ENCODE assay signal across 8 cellular contexts in the genomic region with DNA sequence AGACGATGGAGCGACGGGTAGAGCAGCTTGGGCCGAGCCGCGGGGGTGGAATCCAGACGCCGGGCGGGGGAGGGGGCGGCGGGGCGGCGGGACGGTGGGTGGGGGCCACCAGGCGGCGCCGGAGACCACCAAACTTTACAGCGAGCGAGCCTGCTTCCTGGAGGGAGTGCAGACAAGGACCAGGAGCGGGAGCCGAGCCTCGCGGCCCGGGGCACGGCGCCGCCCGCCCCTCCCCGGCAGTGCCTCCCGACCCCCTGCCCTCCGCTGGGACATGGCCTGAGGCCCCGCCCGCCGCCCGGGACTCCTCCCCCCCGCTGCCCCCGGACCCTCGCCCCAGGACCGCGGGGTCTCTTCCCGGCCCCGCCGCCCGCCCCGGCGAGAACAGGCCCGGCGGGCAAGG. TPM values are rescaled to one million over a fixed set of nuclear protein-coding genes. Genes with fewer than 3 reads are reported as not detected.
DNase-seq lines count a peak whose midpoint lies in the region; ATAC-seq, FAIRE-seq and TF ChIP-seq lines count a peak whose summit lies in the region.
"Not testable (repeated sequence)": the region's sequence is repeated elsewhere in the genome, so short reads cannot be mapped to it uniquely, and the experiment has no call there.

No MANE protein-coding gene starts in this region.

- not testable (repeated sequence) for H2AFZ ChIP-seq in K562 (ENCODE audit: low read depth, low read length); trophoblast cell (ENCODE audit: insufficient read depth, low read length, poor library complexity)

- POLR2A ChIA-PET in K562 (lab: Yijun Ruan, JAX), result not testable (repeated sequence)

- DNase-seq in NCI-H1105 (lab: John Stamatoyannopoulos, UW) (peak; percentile 7), K562 (ENCODE audit: extremely low read depth in 1 of 4, low spot score in 3 of 4) (peak in 1 of 4 experiments; percentile 38), right cardiac atrium (peak; percentile 62 to 88 (median 86)), trophoblast cell (peak in 1 of 2 donors; percentile 29)
- not testable (repeated sequence) for DNase-seq in tibial nerve (ENCODE audit: low spot score in 2 of 2)

- H3K4me2 ChIP-seq in K562 (ENCODE audit: insufficient read depth, low read length) (peak overlapping the region; percentile 82; the same call in 1 of the 2 replicates), trophoblast cell (ENCODE audit: low read length) (peak overlapping the region; percentile 59)

- intact Hi-C loops in K562 (cut with micrococcal nuclease); right cardiac atrium (cut with DNase I): not testable (repeated sequence)

- not testable (repeated sequence) for TF ChIP-seq EP300 in K562 (IDR thresholded peaks at IDR 0.05; ENCODE audit: low read length); tibial nerve (IDR thresholded peaks at IDR 0.05)

- BruUV-seq in K562 (replicated peaks; lab: Mats Ljungman, UMichigan), result not testable (repeated sequence)

- no CpG with 5 or more reads among the region's 48 CpGs for WGBS in K562 (ENCODE audit: insufficient coverage, low coverage, missing lambda C conversion rate)
- under 1% methylated on average over 28 of the region's 48 CpGs for WGBS in right cardiac atrium
- no CpG with 5 or more reads among the region's 48 CpGs for WGBS in trophoblast cell (ENCODE audit: extremely low coverage, insufficient coverage, insufficient read length)
- WGBS in tibial nerve, 2 donors, result 0% methylated on average over 3 to 5 of the region's 48 CpGs

- H4K8ac ChIP-seq in trophoblast cell (ENCODE audit: low read depth, low read length), result not testable (repeated sequence)

- H3K27ac ChIP-seq in K562 (ENCODE audit: extremely low read depth, low read depth, low read length), result not testable (repeated sequence)
- H3K27ac ChIP-seq in right cardiac atrium (ENCODE audit: low read length), result peak overlapping the region; percentile 60
- peak overlapping the region; percentile 32 for H3K27ac ChIP-seq in trophoblast cell (ENCODE audit: low read depth, low read length)
- peak overlapping the region; percentile 69 to 90 (median 87) for H3K27ac ChIP-seq in tibial nerve

- H2AK5ac ChIP-seq in trophoblast cell (ENCODE audit: low read length), result not testable (repeated sequence)

- TF ChIP-seq CTCF in K562 (IDR thresholded peaks at IDR 0.05 in 2 of 3, conservative IDR thresholded peaks at IDR 0.05 in 1 of 3; ENCODE audit: insufficient read depth in 2 of 3, low read depth in 1 of 3, low read length in 3 of 3), result not testable (repeated sequence)
- TF ChIP-seq CTCF in tibial nerve (IDR thresholded peaks at IDR 0.05), result peak in 2 of 5 experiments; percentile 11 to 24

- not testable (repeated sequence) for H3K27me3 ChIP-seq in K562 (ENCODE audit: control insufficient read depth in 2 of 2, insufficient read depth in 2 of 2, low read length in 2 of 2); right cardiac atrium (ENCODE audit: control insufficient read depth, insufficient read depth); trophoblast cell (ENCODE audit: insufficient read depth, low read length); tibial nerve

- H3K23ac ChIP-seq in trophoblast cell (ENCODE audit: low read length), result not testable (repeated sequence)

- peak overlapping the region; percentile 51 for H3K4me3 ChIP-seq in K562
- peak overlapping the region; percentile 50 for H3K4me3 ChIP-seq in right cardiac atrium (ENCODE audit: low read length)
- H3K4me3 ChIP-seq in trophoblast cell (ENCODE audit: low read depth, low read length), result peak overlapping the region; percentile 77
- peak overlapping the region; percentile 50 to 67 (median 58) for H3K4me3 ChIP-seq in tibial nerve

- FAIRE-seq in K562 (lab: Jason Lieb, UNC), result not testable (repeated sequence)

- H4K20me1 ChIP-seq in K562 (replicated peaks; ENCODE audit: control insufficient read depth, insufficient read depth, low read length), result not testable (repeated sequence)

- H2BK12ac ChIP-seq in trophoblast cell (ENCODE audit: low read length), result not testable (repeated sequence)

- not testable (repeated sequence) for H4K12ac ChIP-seq in trophoblast cell (ENCODE audit: low read depth, low read length)

- H3K79me1 ChIP-seq in trophoblast cell (ENCODE audit: low read length), result peaks cover 11% of the 10 kb centered on the region

- H2BK120ac ChIP-seq in trophoblast cell (ENCODE audit: insufficient read depth, low read length, poor library complexity), result not testable (repeated sequence)

- H3K9me1 ChIP-seq in K562 (ENCODE audit: control insufficient read depth, insufficient read depth, low read length), result not testable (repeated sequence)

- H3K9ac ChIP-seq in K562 (ENCODE audit: insufficient read depth in 1 of 2, low read depth in 2 of 2, low read length in 2 of 2); trophoblast cell (ENCODE audit: low read length): not testable (repeated sequence)

- TF ChIP-seq RAD21 in K562 (CRISPR knock-in tag; conservative IDR thresholded peaks at IDR 0.05 in 1 of 2, IDR thresholded peaks at IDR 0.05 in 1 of 2), result not testable (repeated sequence)

- H3K36me3 ChIP-seq in K562 (ENCODE audit: control insufficient read depth, insufficient read depth, low read length) (peaks cover 40% of the 10 kb centered on the region; the same call in 2 of the 3 replicates), trophoblast cell (ENCODE audit: control insufficient read depth in 1 of 2, insufficient read depth in 2 of 2, low read length in 2 of 2) (peaks cover 8 to 16% of the 10 kb centered on the region in 2 experiments), tibial nerve (peaks cover 0 to 20% (median 0%) of the 10 kb centered on the region in 3 donors)

- not testable (repeated sequence) for H3K18ac ChIP-seq in trophoblast cell (ENCODE audit: low read length)

- CTCF ChIA-PET in K562 (lab: Yijun Ruan, JAX; ENCODE audit: low intra/inter-chr PET ratio), result not testable (repeated sequence)

- H3K79me2 ChIP-seq in K562 (ENCODE audit: control insufficient read depth, insufficient read depth, low read length), result peaks cover 55% of the 10 kb centered on the region
- H3K79me2 ChIP-seq in trophoblast cell (ENCODE audit: control insufficient read depth, insufficient read depth, low read length, poor library complexity), result not testable (repeated sequence)

- H4K91ac ChIP-seq in trophoblast cell (ENCODE audit: low read depth, low read length), result not testable (repeated sequence)

- not testable (repeated sequence) for H3K9me3 ChIP-seq in K562 (replicated peaks; ENCODE audit: control insufficient read depth, insufficient read depth, low read depth, low read length); right cardiac atrium (ENCODE audit: control insufficient read depth, low read length); trophoblast cell (ENCODE audit: insufficient read depth, low read depth, low read length); tibial nerve

- peak overlapping the region; percentile 59 for H2BK5ac ChIP-seq in trophoblast cell (ENCODE audit: low read depth, low read length, poor library complexity)

- peak overlapping the region; percentile 87 for H3K4ac ChIP-seq in trophoblast cell (ENCODE audit: low read depth, low read length)

- H3K4me1 ChIP-seq in K562 (replicated peaks in 1 of 2; ENCODE audit: control insufficient read depth in 2 of 2, insufficient read depth in 2 of 2, low read length in 2 of 2) (peaks cover 6 to 13% of the 10 kb centered on the region in 2 experiments; a peak in 3 of 5 replicates), tibial nerve (peaks cover 0 to 58% (median 19%) of the 10 kb centered on the region in 4 donors)
- not testable (repeated sequence) for H3K4me1 ChIP-seq in right cardiac atrium (ENCODE audit: control insufficient read depth, insufficient read depth, low read length); trophoblast cell (ENCODE audit: control insufficient read depth in 1 of 2, insufficient read depth in 2 of 2, low read length in 2 of 2)

- in situ Hi-C loops in K562 (cut with MboI), result not testable (repeated sequence)

- TF ChIP-seq POLR2A in K562 (conservative IDR thresholded peaks at IDR 0.05); tibial nerve (IDR thresholded peaks at IDR 0.05): not testable (repeated sequence)

- H3K14ac ChIP-seq in trophoblast cell (ENCODE audit: low read length), result not testable (repeated sequence)

- ATAC-seq in GM18867 (IDR thresholded peaks at IDR 0.05; ENCODE audit: unreplicated experiment) (peak; percentile 19), HG02840 (IDR thresholded peaks at IDR 0.05; ENCODE audit: low FRiP score, unreplicated experiment) (peak; percentile 18), K562 (peak; percentile 51), right cardiac atrium (peak; percentile 42 to 47)
- ATAC-seq in activated CD4-positive, CD25-positive, alpha-beta regulatory T cell treated with anti-CD3 and anti-CD28 coated beads, Interleukin-2, amount 50 U/mL, for 24 hours, result peak; percentile 1 to 2

RNA-seq across cellular contexts. Expression of gene AMMECR1L, which starts 0.4 kb away (rescaled TPM):
- 23.9 and 25.5 TPM in 2 replicates for total RNA-seq in K562 (2011; cell fraction: chromatin; rRNA removed; ENCODE audit: low replicate concordance)
- total RNA-seq in K562 (2011; cell fraction: nucleolus; rRNA removed), result 13.4 and 14.2 TPM in 2 replicates
- 14.6 and 16.1 TPM in 2 replicates for total RNA-seq in K562 (2011; cell fraction: nucleoplasm; rRNA removed)
- total RNA-seq in K562 (2014; rRNA removed) (6.5 and 7.3 TPM in 2 replicates), K562 (2014; rRNA removed; fragmentation: Illumina TruSeq; extraction: Trizol) (13.8 and 14.3 TPM in 2 replicates), K562 (2015; rRNA removed; fragmentation: Illumina TruSeq; extraction: Trizol) (11.2 and 11.5 TPM in 2 replicates), K562 (2021) (12.6 and 13.4 TPM in 2 replicates), right cardiac atrium (10 to 100 TPM in 3 of 4 donors, 1 to 10 TPM in 1; 9.8 to 12.1 (median 10.7) TPM), tibial nerve (10 to 100 TPM; 12.9 to 15.1 (median 14.3) TPM)
- polyA plus RNA-seq in K562 (2011; rRNA removed) (7.7 and 9.1 TPM in 2 replicates), K562 (2014; fragmentation: Illumina TruSeq; extraction: Trizol) (15.3 and 15.5 TPM in 2 replicates), K562 (2014; fragmentation: Nextera tagmentation; extraction: Ambion mirVana) (1 to 10 TPM; 3.7 to 4.7 TPM), K562 (2014; rRNA removed) (7.7 and 8.6 TPM in 2 replicates), right cardiac atrium (5.4 TPM)
- polyA plus RNA-seq in K562 (2011; cell fraction: cytosol; rRNA removed), result 6.2 and 9.0 TPM in 2 replicates
- 16.3 and 17.8 TPM in 2 replicates for polyA plus RNA-seq in K562 (2011; cell fraction: nucleus; rRNA removed)
- 9.5 and 9.9 TPM in 2 replicates for polyA plus RNA-seq in K562 (2012)
- 11.9 and 14.3 TPM in 2 replicates for polyA minus RNA-seq in K562 (2011; rRNA and poly(A)+ RNA removed)
- 5.4 and 7.9 TPM in 2 replicates for polyA minus RNA-seq in K562 (2011; cell fraction: cytosol; rRNA and poly(A)+ RNA removed)
- 7.1 and 10.7 TPM in 2 replicates for polyA minus RNA-seq in K562 (2011; cell fraction: nucleus; rRNA and poly(A)+ RNA removed)
- 19.5 and 19.6 TPM in 2 replicates for polyA plus RNA-seq in trophoblast cell (2013)

RNA-seq across cellular contexts. Expression of gene POLR2D, which starts 27.4 kb away (rescaled TPM):
- total RNA-seq in K562 (2011; cell fraction: chromatin; rRNA removed; ENCODE audit: low replicate concordance), result 22.3 and 26.2 TPM in 2 replicates
- total RNA-seq in K562 (2011; cell fraction: nucleolus; rRNA removed), result 9.7 and 10.7 TPM in 2 replicates
- total RNA-seq in K562 (2011; cell fraction: nucleoplasm; rRNA removed), result 17.3 and 28.2 TPM in 2 replicates
- total RNA-seq in K562 (2014; rRNA removed) (30.7 and 42.8 TPM in 2 replicates), K562 (2014; rRNA removed; fragmentation: Illumina TruSeq; extraction: Trizol) (62.1 and 77.0 TPM in 2 replicates), K562 (2015; rRNA removed; fragmentation: Illumina TruSeq; extraction: Trizol) (46.0 and 49.0 TPM in 2 replicates), K562 (2021) (83.6 and 91.0 TPM in 2 replicates), right cardiac atrium (10 to 100 TPM; 16.1 to 22.1 (median 20.9) TPM), tibial nerve (10 to 100 TPM in 1 of 4 donors, 1 to 10 TPM in 3; 6.1 to 10.7 (median 7.8) TPM)
- polyA plus RNA-seq in K562 (2011; rRNA removed) (37.5 and 67.8 TPM in 2 replicates), K562 (2014; fragmentation: Illumina TruSeq; extraction: Trizol) (96.3 and 108 TPM in 2 replicates), K562 (2014; fragmentation: Nextera tagmentation; extraction: Ambion mirVana) (10 to 100 TPM; 47.6 to 49.2 TPM), K562 (2014; rRNA removed) (44.5 and 51.4 TPM in 2 replicates), right cardiac atrium (10.7 TPM)
- polyA plus RNA-seq in K562 (2011; cell fraction: cytosol; rRNA removed), result 33.3 and 48.1 TPM in 2 replicates
- polyA plus RNA-seq in K562 (2011; cell fraction: nucleus; rRNA removed), result 17.3 and 18.2 TPM in 2 replicates
- polyA plus RNA-seq in K562 (2012), result 58.4 and 78.9 TPM in 2 replicates
- polyA minus RNA-seq in K562 (2011; rRNA and poly(A)+ RNA removed), result 31.8 and 55.4 TPM in 2 replicates
- 21.8 and 29.9 TPM in 2 replicates for polyA minus RNA-seq in K562 (2011; cell fraction: cytosol; rRNA and poly(A)+ RNA removed)
- polyA minus RNA-seq in K562 (2011; cell fraction: nucleus; rRNA and poly(A)+ RNA removed), result 4.0 and 5.6 TPM in 2 replicates
- polyA plus RNA-seq in trophoblast cell (2013), result 18.1 and 18.4 TPM in 2 replicates
